ENCODE assay signal across 8 cellular contexts in the genomic region with DNA sequence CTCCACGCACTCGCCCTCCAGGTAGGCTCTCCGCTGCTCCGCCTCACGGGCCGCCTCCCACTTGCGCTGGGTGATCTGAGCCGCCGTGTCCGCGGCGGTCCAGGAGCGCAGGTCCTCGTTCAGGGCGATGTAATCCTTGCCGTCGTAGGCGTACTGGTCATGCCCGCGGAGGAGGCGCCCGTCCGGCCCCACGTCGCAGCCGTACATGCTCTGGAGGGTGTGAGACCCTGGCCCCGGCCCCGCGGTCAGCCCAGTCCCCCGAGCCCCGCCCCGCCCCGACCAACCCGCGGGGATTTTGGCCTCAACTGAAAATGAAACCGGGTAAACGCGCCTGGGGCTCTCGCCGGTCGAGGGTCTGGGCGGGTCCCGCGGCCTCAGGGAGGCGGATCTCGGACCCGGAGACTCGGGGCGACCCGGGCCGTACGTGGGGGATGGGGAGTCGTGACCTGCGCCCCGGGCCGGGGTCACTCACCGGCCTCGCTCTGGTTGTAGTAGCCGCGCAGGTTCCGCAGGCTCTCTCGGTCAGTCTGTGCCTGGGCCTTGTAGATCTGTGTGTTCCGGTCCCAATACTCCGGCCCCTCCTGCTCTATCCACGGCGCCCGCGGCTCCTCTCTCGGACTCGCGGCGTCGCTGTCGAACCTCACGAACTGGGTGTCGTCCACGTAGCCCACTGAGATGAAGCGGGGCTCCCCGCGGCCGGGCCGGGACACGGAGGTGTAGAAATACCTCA. TPM values are rescaled to one million over a fixed set of nuclear protein-coding genes. Genes with fewer than 3 reads are reported as not detected.
DNase-seq lines count a peak whose midpoint lies in the region; ATAC-seq and TF ChIP-seq lines count a peak whose summit lies in the region.

No MANE protein-coding gene starts in this region.

- no peak for DNase-seq in AG04450 (ENCODE audit: low read depth, low spot score)
- peak; percentile 36 for DNase-seq in RPMI7951 (ENCODE audit: low read depth)
- DNase-seq in body of pancreas = peak; percentile 46 to 61 (median 54)
- DNase-seq in left colon = peak; percentile 50 to 71
- DNase-seq in GM19240 (ENCODE audit: insufficient read length, low spot score) = no peak

- peaks cover 10% of the 10 kb centered on the region for H3K4me1 ChIP-seq in body of pancreas

- H3K27ac Mint-ChIP-seq in stimulated activated memory B cell treated with anti-CD40 and anti-IgM and Interleukin-4, amounts not matched to agents 10 μg/mL and 1 μg/mL and 100 μg/mL, for 72 hours = peak overlapping the region; percentile 100

- peaks cover 3% of the 10 kb centered on the region for H3K9me3 Mint-ChIP-seq in stimulated activated memory B cell treated with anti-CD40 and anti-IgM and Interleukin-4, amounts not matched to agents 10 μg/mL and 1 μg/mL and 100 μg/mL, for 72 hours

- TF ChIP-seq CTCF in AG04450 (IDR thresholded peaks at IDR 0.05; ENCODE audit: low read depth, low read length) (no peak), body of pancreas (IDR thresholded peaks at IDR 0.05) (no peak)

- H3K9me3 ChIP-seq in AG04450 (ENCODE audit: control insufficient read depth, insufficient read depth, low read length) (no peaks in the 10 kb centered on the region; the same call in 1 of the 2 replicates), body of pancreas (no peaks in the 10 kb centered on the region)

- H3K4me1 Mint-ChIP-seq in stimulated activated memory B cell treated with anti-CD40 and anti-IgM and Interleukin-4, amounts not matched to agents 10 μg/mL and 1 μg/mL and 100 μg/mL, for 72 hours = peaks cover 67% of the 10 kb centered on the region

- peaks cover 21% of the 10 kb centered on the region for H3K27me3 ChIP-seq in AG04450 (ENCODE audit: control insufficient read depth, insufficient read depth, low read length)
- H3K27me3 ChIP-seq in body of pancreas = no peaks in the 10 kb centered on the region

- no peaks in the 10 kb centered on the region for H3K27me3 Mint-ChIP-seq in stimulated activated memory B cell treated with anti-CD40 and anti-IgM and Interleukin-4, amounts not matched to agents 10 μg/mL and 1 μg/mL and 100 μg/mL, for 72 hours

- intact Hi-C loops in body of pancreas (cut with DNase I) = no loop called here
- intact Hi-C loops in left colon (cut with DNase I, micrococcal nuclease) = loop anchor here in 1 of 2 donors (10.0 kb wide), 1 partner anchor 82 kb away; a partner anchor contains a TSS

- CTCF ChIA-PET in AG04450 (lab: Charles Lee) = no interaction called here

- peak in 1 of 3 donors; percentile 19 for TF ChIP-seq POLR2A in body of pancreas (IDR thresholded peaks at IDR 0.05)

- H3K27ac ChIP-seq in AG04450 (ENCODE audit: low read depth, low read length) = no peak overlapping the region
- H3K27ac ChIP-seq in body of pancreas = peak overlapping the region; percentile 54 to 92 (median 79)

- peak; percentile 16 for ATAC-seq in GM19463 (IDR thresholded peaks at IDR 0.05; ENCODE audit: unreplicated experiment)
- ATAC-seq in body of pancreas = peak; percentile 57
- ATAC-seq in left colon = peak; percentile 60
- peak; percentile 56 for ATAC-seq in stimulated activated memory B cell treated with anti-CD40 and anti-IgM and Interleukin-4, amounts not matched to agents 10 μg/mL and 1 μg/mL and 100 μg/mL, for 72 hours
- no peak for ATAC-seq in HG03521 (IDR thresholded peaks at IDR 0.05; ENCODE audit: unreplicated experiment)

- H3K36me3 ChIP-seq in body of pancreas (replicated peaks in 1 of 2; ENCODE audit: insufficient read depth in 1 of 2, low read depth in 2 of 2) = no peaks in the 10 kb centered on the region

- POLR2A ChIA-PET in AG04450 (lab: Yijun Ruan, JAX) = no interaction called here

- 0 to 1% methylated on average over 1 to 16 of the region's 83 CpGs for WGBS in body of pancreas, 2 donors

- H3K36me3 Mint-ChIP-seq in stimulated activated memory B cell treated with anti-CD40 and anti-IgM and Interleukin-4, amounts not matched to agents 10 μg/mL and 1 μg/mL and 100 μg/mL, for 72 hours = peaks cover 56% of the 10 kb centered on the region

- H3K4me3 ChIP-seq in AG04450 (ENCODE audit: low read depth, low read length) (peak overlapping the region; percentile 70), body of pancreas (peak overlapping the region in 1 of 2 donors; percentile 67)

- peak overlapping the region; percentile 94 for H3K4me3 Mint-ChIP-seq in stimulated activated memory B cell treated with anti-CD40 and anti-IgM and Interleukin-4, amounts not matched to agents 10 μg/mL and 1 μg/mL and 100 μg/mL, for 72 hours

RNA-seq across cellular contexts. Expression of a gene that starts 0.6 kb away (rescaled TPM):
- 418 and 513 TPM in 2 replicates for polyA plus RNA-seq in AG04450 (2011; rRNA removed)
- 121 and 131 TPM in 2 replicates for polyA minus RNA-seq in AG04450 (2011; rRNA and poly(A)+ RNA removed)
- 1,333 and 1,408 TPM in 2 replicates for total RNA-seq in RPMI7951 (2014; rRNA removed; shearing (Covaris generic))
- total RNA-seq in body of pancreas (100 to 1,000 TPM; 316 to 342 TPM), left colon (1,000 to 10,000 TPM; 1,508 to 2,239 TPM)

RNA-seq across cellular contexts. Expression of a gene that starts 47.0 kb away (rescaled TPM):
- polyA plus RNA-seq in AG04450 (2011; rRNA removed) = 39.9 and 48.5 TPM in 2 replicates
- polyA minus RNA-seq in AG04450 (2011; rRNA and poly(A)+ RNA removed) = 26.3 and 37.6 TPM in 2 replicates
- 42.3 and 42.9 TPM in 2 replicates for total RNA-seq in RPMI7951 (2014; rRNA removed; shearing (Covaris generic))
- total RNA-seq in body of pancreas (10 to 100 TPM in 1 of 2 donors, 1 to 10 TPM in 1; 8.3 to 10.9 TPM), left colon (10 to 100 TPM; 18.5 to 23.7 TPM)

Comparison
In these comparisons a context has a peak if more than half of its experiments do, and no peak if none do; other contexts are left out.
1. DNase-seq: peak in RPMI7951 (single experiment), body of pancreas (4 of 4) and left colon (2 of 2); none in AG04450 (single experiment) and GM19240 (single experiment).